ENCODE assay signal across 18 cellular contexts in the genomic region with DNA sequence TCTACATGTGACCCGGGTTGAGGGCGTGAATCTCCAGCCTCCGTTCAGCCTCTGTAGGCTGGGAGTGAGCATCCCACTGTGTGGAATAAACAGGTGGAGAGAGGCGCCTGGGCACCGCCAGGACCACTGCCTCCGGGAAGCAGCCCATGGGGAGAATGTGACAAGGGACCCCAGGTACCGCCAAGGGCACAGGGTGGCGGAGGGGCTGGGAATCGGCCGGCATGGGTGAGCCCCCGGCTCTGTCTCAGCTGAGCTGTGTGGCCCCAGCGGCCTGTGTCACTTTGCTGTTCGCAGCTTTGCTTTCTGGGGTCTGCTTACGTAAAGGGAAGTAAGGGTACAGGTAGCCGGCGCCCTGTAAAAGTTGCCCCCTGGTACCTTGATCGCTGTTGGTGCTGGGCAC.
"Had no signal": no experiment of that assay in that cellular context is flagged by ENCODE, and none has a peak within 500 bp of the region (broad histone marks: within the 10 kb centered on the region; RNA-seq: fewer than 3 reads in every experiment).

No MANE protein-coding gene starts in this region.

- H3K4me3 ChIP-seq: colonic mucosa, lower lobe of right lung had no signal

- H3K27me3 Mint-ChIP-seq: activated CD8-positive, alpha-beta T cell treated with anti-CD3 and anti-CD28 coated beads for 36 hours; activated T-cell treated with anti-CD3 and anti-CD28 coated beads, Interleukin-2, amount 50 U/mL, for 24 hours had no signal

- H3K36me3 ChIP-seq: brain microvascular endothelial cell, colonic mucosa had no signal

- H3K27ac ChIP-seq: brain microvascular endothelial cell, colonic mucosa, lower lobe of right lung had no signal

- H3K4me3 Mint-ChIP-seq: activated CD8-positive, alpha-beta T cell treated with anti-CD3 and anti-CD28 coated beads for 36 hours; activated naive CD4-positive, alpha-beta T cell treated with anti-CD3 and anti-CD28 coated beads for 36 hours; activated T-cell treated with anti-CD3 and anti-CD28 coated beads, Interleukin-2, amount 50 U/mL, for 24 hours; nephron had no signal

- H3K27ac Mint-ChIP-seq: activated CD8-positive, alpha-beta T cell treated with anti-CD3 and anti-CD28 coated beads for 36 hours; activated naive CD4-positive, alpha-beta T cell treated with anti-CD3 and anti-CD28 coated beads for 36 hours; activated T-cell treated with anti-CD3 and anti-CD28 coated beads, Interleukin-2, amount 50 U/mL, for 24 hours; activated T-helper 2 cell treated with anti-CD3 and anti-CD28 coated beads, Interferon-gamma antibody, Interleukin-2, Interleukin-4, amounts not matched to agents 10 μg/mL and 5 μg/mL and 100 μg/mL, durations not matched to agents 14 hours and 24 hours and 36 hours; nephron had no signal

- DNase-seq: activated CD4-positive, alpha-beta T cell treated with anti-CD3 and anti-CD28 coated beads for 48 hours; activated CD4-positive, CD25-positive, alpha-beta regulatory T cell; activated CD8-positive, alpha-beta T cell treated with anti-CD3 and anti-CD28 coated beads for 36 hours; activated naive CD4-positive, alpha-beta T cell treated with anti-CD3 and anti-CD28 coated beads for 36 hours; activated T-cell treated with anti-CD3 and anti-CD28 coated beads, Interleukin-2, amount 50 U/mL, for 24 hours; brain microvascular endothelial cell; central memory CD4-positive, alpha-beta T cell; colonic mucosa; foreskin melanocyte; hypothalamus; lower lobe of right lung; nucleus accumbens; stimulated activated CD4-positive, alpha-beta T cell treated with anti-CD3 and anti-CD28 coated beads, Interleukin-12 subunit alpha, Interleukin-12 subunit beta, amount 100 ng/mL, for 4 hours; stimulated activated CD4-positive, alpha-beta T cell treated with anti-CD3 and anti-CD28 coated beads, Interleukin-1b, Interleukin-23, amount 100 ng/mL, for 48 hours; stimulated activated CD8-positive, alpha-beta memory T cell treated with anti-CD3 and anti-CD28 coated beads, Interleukin-4, amount 100 ng/mL, for 48 hours; stimulated activated naive CD4-positive, alpha-beta T cell had no signal

- H3K9me3 ChIP-seq: colonic mucosa, lower lobe of right lung had no signal

- H3K27me3 ChIP-seq: brain microvascular endothelial cell, colonic mucosa had no signal
